ENCODE assay signal across 8 cellular contexts in genomic region chr2:148021059-148021985, GRCh38. TPM values are rescaled to one million over a fixed set of nuclear protein-coding genes. Genes with fewer than 3 reads are reported as not detected.
DNase-seq lines count a peak whose midpoint lies in the region; ATAC-seq, FAIRE-seq and TF ChIP-seq lines count a peak whose summit lies in the region.

TSS of gene MBD5 (plus strand) at chr2:148021091.

- FAIRE-seq in GM12891 (lab: Jason Lieb, UNC) = peak; percentile 67

- no peaks in the 10 kb centered on the region for H3K27me3 Mint-ChIP-seq in nephron (ENCODE audit: low read depth)

- ATAC-seq in HG02840 (IDR thresholded peaks at IDR 0.05; ENCODE audit: low FRiP score, unreplicated experiment) (peak; percentile 35), thoracic aorta (ENCODE audit: insufficient number of reproducible peaks, low FRiP score, low read depth) (peak; percentile 5)

- peak within 1 kb of the TSS; percentile 79 for H3K4me3 ChIP-seq in fibroblast of mammary gland (ENCODE audit: control insufficient read depth, low read depth, low read length)
- peak within 1 kb of the TSS; percentile 100 for H3K4me3 ChIP-seq in thoracic aorta

- DNase-seq in GM12891 (ENCODE audit: insufficient read length, low spot score) (peak; percentile 3), NCI-H2227 treated with DMSO at 0.1 percent for 48 hours (lab: John Stamatoyannopoulos, UW) (peak; percentile 53), activated T-cell treated with anti-CD3 and anti-CD28 coated beads for 48 hours (ENCODE audit: low read depth) (peak; percentile 35), fibroblast of mammary gland (ENCODE audit: low read depth) (peak; percentile 30), thoracic aorta (ENCODE audit: low spot score) (peak; percentile 2)

- H3K27me3 ChIP-seq in thoracic aorta (replicated peaks; ENCODE audit: insufficient read depth) = no peaks in the 10 kb centered on the region

- H3K4me1 ChIP-seq in thoracic aorta (ENCODE audit: control insufficient read depth in 1 of 2, low read depth in 2 of 2) = peaks cover 29 to 32% of the 10 kb centered on the region in 2 donors

- H3K27ac Mint-ChIP-seq in nephron = peak within 1 kb of the TSS; percentile 95 to 98 (median 98)

- H3K4me1 Mint-ChIP-seq in nephron = peaks cover 48% of the 10 kb centered on the region

- H3K4me3 Mint-ChIP-seq in nephron = peak within 1 kb of the TSS; percentile 98 to 99 (median 99)

- no peaks in the 10 kb centered on the region for H3K9me3 Mint-ChIP-seq in nephron

- H3K36me3 Mint-ChIP-seq in nephron (ENCODE audit: low read depth) = peaks cover 7% of the 10 kb centered on the region

- TF ChIP-seq CTCF in 22Rv1 (IDR thresholded peaks at IDR 0.05) (no peak), fibroblast of mammary gland (conservative IDR thresholded peaks at IDR 0.05; ENCODE audit: control insufficient read depth, insufficient read depth, low read depth, low read length) (no peak), nephron (IDR thresholded peaks at IDR 0.05; ENCODE audit: unreplicated experiment in 3 of 3) (no peak), thoracic aorta (IDR thresholded peaks at IDR 0.05) (no peak)

- no peaks in the 10 kb centered on the region for H3K36me3 ChIP-seq in thoracic aorta

- peak within 1 kb of the TSS; percentile 74 for H3K27ac ChIP-seq in 22Rv1
- H3K27ac ChIP-seq in thoracic aorta = peak within 1 kb of the TSS; percentile 92 to 95

- TF ChIP-seq POLR2A in GM12891 (IDR thresholded peaks at IDR 0.05; ENCODE audit: low read depth, low read length) = no peak

- no peaks in the 10 kb centered on the region for H3K9me3 ChIP-seq in thoracic aorta

TF ChIP-seq in GM12891, 5 proteins besides CTCF, POLR2A, EP300 and RAD21:
- TF ChIP-seq POLR2AphosphoS5 (IDR thresholded peaks at IDR 0.05; ENCODE audit: low read depth, low read length) (no peak; the same call in 1 of the 2 replicates), SPI1 (IDR thresholded peaks at IDR 0.05; ENCODE audit: low read depth, low read length) (no peak), POU2F2 (IDR thresholded peaks at IDR 0.05; ENCODE audit: low read depth, low read length) (no peak), PAX5 (IDR thresholded peaks at IDR 0.05; ENCODE audit: insufficient read depth, low read length, severe bottlenecking) (no peak), TAF1 (IDR thresholded peaks at IDR 0.05; ENCODE audit: low read depth, low read length) (peak; percentile 94)

RNA-seq across cellular contexts. Expression of gene MBD5, which starts in this region (rescaled TPM):
- 12.2 TPM for polyA plus RNA-seq in GM12891 (2012; ENCODE audit: low read depth, missing spikeins)
- total RNA-seq in thoracic aorta = 10 to 100 TPM; 35.1 to 50.3 TPM

Comparison
In these comparisons a context has a peak if more than half of its experiments do, and no peak if none do; other contexts are left out.
1. Peak in every context shown above with its lines: DNase-seq, ATAC-seq, H3K4me3 ChIP-seq and H3K27ac ChIP-seq.
2. DNase-seq: peak in every context shown above with its lines; median percentile 53 in NCI-H2227 treated with DMSO at 0.1 percent for 48 hours; 35 in activated T-cell treated with anti-CD3 and anti-CD28 coated beads for 48 hours; 30 in fibroblast of mammary gland; 3 in GM12891; 2 in thoracic aorta.